ENCODE assay signal across 1 cellular context in genomic region chr12:19129486-19130223, GRCh38.
TF ChIP-seq lines count a peak whose summit lies in the region.

A gene with protein sequence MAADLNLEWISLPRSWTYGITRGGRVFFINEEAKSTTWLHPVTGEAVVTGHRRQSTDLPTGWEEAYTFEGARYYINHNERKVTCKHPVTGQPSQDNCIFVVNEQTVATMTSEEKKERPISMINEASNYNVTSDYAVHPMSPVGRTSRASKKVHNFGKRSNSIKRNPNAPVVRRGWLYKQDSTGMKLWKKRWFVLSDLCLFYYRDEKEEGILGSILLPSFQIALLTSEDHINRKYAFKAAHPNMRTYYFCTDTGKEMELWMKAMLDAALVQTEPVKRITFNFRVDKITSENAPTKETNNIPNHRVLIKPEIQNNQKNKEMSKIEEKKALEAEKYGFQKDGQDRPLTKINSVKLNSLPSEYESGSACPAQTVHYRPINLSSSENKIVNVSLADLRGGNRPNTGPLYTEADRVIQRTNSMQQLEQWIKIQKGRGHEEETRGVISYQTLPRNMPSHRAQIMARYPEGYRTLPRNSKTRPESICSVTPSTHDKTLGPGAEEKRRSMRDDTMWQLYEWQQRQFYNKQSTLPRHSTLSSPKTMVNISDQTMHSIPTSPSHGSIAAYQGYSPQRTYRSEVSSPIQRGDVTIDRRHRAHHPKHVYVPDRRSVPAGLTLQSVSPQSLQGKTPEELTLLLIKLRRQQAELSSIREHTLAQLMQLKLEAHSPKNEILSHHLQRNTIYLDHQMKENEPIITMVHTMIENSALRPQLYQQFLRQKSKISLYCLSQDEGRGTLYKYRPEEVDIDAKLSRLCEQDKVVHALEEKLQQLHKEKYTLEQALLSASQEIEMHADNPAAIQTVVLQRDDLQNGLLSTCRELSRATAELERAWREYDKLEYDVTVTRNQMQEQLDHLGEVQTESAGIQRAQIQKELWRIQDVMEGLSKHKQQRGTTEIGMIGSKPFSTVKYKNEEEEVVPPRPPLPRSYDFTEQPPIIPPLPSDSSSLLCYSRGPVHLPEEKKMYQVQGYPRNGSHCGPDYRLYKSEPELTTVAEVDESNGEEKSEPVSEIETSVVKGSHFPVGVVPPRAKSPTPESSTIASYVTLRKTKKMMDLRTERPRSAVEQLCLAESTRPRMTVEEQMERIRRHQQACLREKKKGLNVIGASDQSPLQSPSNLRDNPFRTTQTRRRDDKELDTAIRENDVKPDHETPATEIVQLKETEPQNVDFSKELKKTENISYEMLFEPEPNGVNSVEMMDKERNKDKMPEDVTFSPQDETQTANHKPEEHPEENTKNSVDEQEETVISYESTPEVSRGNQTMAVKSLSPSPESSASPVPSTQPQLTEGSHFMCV (plus strand): TSS chr12:19129733. CDS start chr12:19129800, 67 bp downstream.

TF ChIP-seq in HepG2, 621 proteins besides CTCF, POLR2A, EP300 and RAD21 (continued from another document and continues in another):
- TF ChIP-seq, protein P1, sequence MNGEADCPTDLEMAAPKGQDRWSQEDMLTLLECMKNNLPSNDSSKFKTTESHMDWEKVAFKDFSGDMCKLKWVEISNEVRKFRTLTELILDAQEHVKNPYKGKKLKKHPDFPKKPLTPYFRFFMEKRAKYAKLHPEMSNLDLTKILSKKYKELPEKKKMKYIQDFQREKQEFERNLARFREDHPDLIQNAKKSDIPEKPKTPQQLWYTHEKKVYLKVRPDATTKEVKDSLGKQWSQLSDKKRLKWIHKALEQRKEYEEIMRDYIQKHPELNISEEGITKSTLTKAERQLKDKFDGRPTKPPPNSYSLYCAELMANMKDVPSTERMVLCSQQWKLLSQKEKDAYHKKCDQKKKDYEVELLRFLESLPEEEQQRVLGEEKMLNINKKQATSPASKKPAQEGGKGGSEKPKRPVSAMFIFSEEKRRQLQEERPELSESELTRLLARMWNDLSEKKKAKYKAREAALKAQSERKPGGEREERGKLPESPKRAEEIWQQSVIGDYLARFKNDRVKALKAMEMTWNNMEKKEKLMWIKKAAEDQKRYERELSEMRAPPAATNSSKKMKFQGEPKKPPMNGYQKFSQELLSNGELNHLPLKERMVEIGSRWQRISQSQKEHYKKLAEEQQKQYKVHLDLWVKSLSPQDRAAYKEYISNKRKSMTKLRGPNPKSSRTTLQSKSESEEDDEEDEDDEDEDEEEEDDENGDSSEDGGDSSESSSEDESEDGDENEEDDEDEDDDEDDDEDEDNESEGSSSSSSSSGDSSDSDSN (CRISPR knock-in tag; IDR thresholded peaks at IDR 0.05) = peak; percentile 87
- TF ChIP-seq SUZ12 (IDR thresholded peaks at IDR 0.05; ENCODE audit: low read depth, low read length) = no peak
- TF ChIP-seq ATF6 (CRISPR knock-in tag; conservative IDR thresholded peaks at IDR 0.05) = no peak
- no peak for TF ChIP-seq EEA1 (CRISPR knock-in tag; IDR thresholded peaks at IDR 0.05; ENCODE audit: borderline replicate concordance)
- TF ChIP-seq HHEX (CRISPR knock-in tag; IDR thresholded peaks at IDR 0.05) = no peak
- TF ChIP-seq SP5 (CRISPR knock-in tag; IDR thresholded peaks at IDR 0.05; ENCODE audit: borderline replicate concordance, low read depth) = no peak
- TF ChIP-seq SMAD1 (CRISPR knock-in tag; IDR thresholded peaks at IDR 0.05; ENCODE audit: borderline replicate concordance, low read depth) = no peak
- no peak for TF ChIP-seq ZKSCAN8 (CRISPR knock-in tag; IDR thresholded peaks at IDR 0.05; ENCODE audit: borderline replicate concordance)
- TF ChIP-seq NONO (IDR thresholded peaks at IDR 0.05) = no peak
- no peak for TF ChIP-seq NONO (CRISPR knock-in tag; conservative IDR thresholded peaks at IDR 0.05)
- TF ChIP-seq XBP1 (CRISPR knock-in tag; IDR thresholded peaks at IDR 0.05) = no peak
- TF ChIP-seq RBM39 (IDR thresholded peaks at IDR 0.05; ENCODE audit: low read depth, low read length, poor library complexity, severe bottlenecking) = no peak
- peak; percentile 58 for TF ChIP-seq PHF8 (CRISPR knock-in tag; IDR thresholded peaks at IDR 0.05)
- no peak for TF ChIP-seq ZNF18 (CRISPR knock-in tag; IDR thresholded peaks at IDR 0.05; ENCODE audit: insufficient replicate concordance)
- TF ChIP-seq HMGA1 (CRISPR knock-in tag; conservative IDR thresholded peaks at IDR 0.05) = no peak
- TF ChIP-seq, protein P2, sequence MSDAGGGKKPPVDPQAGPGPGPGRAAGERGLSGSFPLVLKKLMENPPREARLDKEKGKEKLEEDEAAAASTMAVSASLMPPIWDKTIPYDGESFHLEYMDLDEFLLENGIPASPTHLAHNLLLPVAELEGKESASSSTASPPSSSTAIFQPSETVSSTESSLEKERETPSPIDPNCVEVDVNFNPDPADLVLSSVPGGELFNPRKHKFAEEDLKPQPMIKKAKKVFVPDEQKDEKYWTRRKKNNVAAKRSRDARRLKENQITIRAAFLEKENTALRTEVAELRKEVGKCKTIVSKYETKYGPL (CRISPR knock-in tag; IDR thresholded peaks at IDR 0.05) = no peak
- no peak for TF ChIP-seq ARNT (IDR thresholded peaks at IDR 0.05)
- TF ChIP-seq ZNF44 (CRISPR knock-in tag; IDR thresholded peaks at IDR 0.05) = no peak
- no peak for TF ChIP-seq ZKSCAN1 (IDR thresholded peaks at IDR 0.05; ENCODE audit: low read length)
- TF ChIP-seq PITX1 (CRISPR knock-in tag; IDR thresholded peaks at IDR 0.05) = no peak
- TF ChIP-seq YEATS4 (CRISPR knock-in tag; IDR thresholded peaks at IDR 0.05; ENCODE audit: borderline replicate concordance) = no peak
- no peak; the same call in 1 of the 2 replicates for TF ChIP-seq POLR2AphosphoS5 (IDR thresholded peaks at IDR 0.05; ENCODE audit: low read depth, low read length)
- TF ChIP-seq NCOA1 (CRISPR knock-in tag; IDR thresholded peaks at IDR 0.05) = no peak
- no peak for TF ChIP-seq CENPBD1 (CRISPR knock-in tag; IDR thresholded peaks at IDR 0.05; ENCODE audit: borderline replicate concordance, low read depth)
- no peak for TF ChIP-seq SRY (CRISPR knock-in tag; IDR thresholded peaks at IDR 0.05)
- no peak for TF ChIP-seq NKX3-1 (CRISPR knock-in tag; IDR thresholded peaks at IDR 0.05)
- no peak for TF ChIP-seq SIX4 (CRISPR knock-in tag; IDR thresholded peaks at IDR 0.05)
- TF ChIP-seq ZMYM4 (CRISPR knock-in tag; IDR thresholded peaks at IDR 0.05) = no peak
- no peak for TF ChIP-seq ZNF260 (CRISPR knock-in tag; IDR thresholded peaks at IDR 0.05; ENCODE audit: borderline replicate concordance, low read depth)
- TF ChIP-seq TGIF2 (CRISPR knock-in tag; IDR thresholded peaks at IDR 0.05) = no peak
- TF ChIP-seq MBNL3 (CRISPR knock-in tag; conservative IDR thresholded peaks at IDR 0.05) = no peak
- TF ChIP-seq ZNF556 (CRISPR knock-in tag; IDR thresholded peaks at IDR 0.05; ENCODE audit: borderline replicate concordance) = no peak
- TF ChIP-seq THRA (CRISPR knock-in tag; IDR thresholded peaks at IDR 0.05; ENCODE audit: borderline replicate concordance) = no peak
- TF ChIP-seq TAF1 (CRISPR knock-in tag; IDR thresholded peaks at IDR 0.05) = peak; percentile 45
- no peak for TF ChIP-seq ZFP82 (CRISPR knock-in tag; IDR thresholded peaks at IDR 0.05; ENCODE audit: borderline replicate concordance)
- peak; percentile 30; the same call in 1 of the 2 replicates for TF ChIP-seq ZNF768 (CRISPR knock-in tag; IDR thresholded peaks at IDR 0.05)
- no peak for TF ChIP-seq ZNF24 (IDR thresholded peaks at IDR 0.05)
- no peak for TF ChIP-seq MLLT10 (CRISPR knock-in tag; IDR thresholded peaks at IDR 0.05)
- no peak for TF ChIP-seq IKZF1 (IDR thresholded peaks at IDR 0.05)
- TF ChIP-seq MED1 (CRISPR knock-in tag; IDR thresholded peaks at IDR 0.05) = 0 out of 2 replicates have a peak, but pooled peaks have one; percentile 2
- no peak for TF ChIP-seq REL (CRISPR knock-in tag; conservative IDR thresholded peaks at IDR 0.05)
- TF ChIP-seq, protein P3, sequence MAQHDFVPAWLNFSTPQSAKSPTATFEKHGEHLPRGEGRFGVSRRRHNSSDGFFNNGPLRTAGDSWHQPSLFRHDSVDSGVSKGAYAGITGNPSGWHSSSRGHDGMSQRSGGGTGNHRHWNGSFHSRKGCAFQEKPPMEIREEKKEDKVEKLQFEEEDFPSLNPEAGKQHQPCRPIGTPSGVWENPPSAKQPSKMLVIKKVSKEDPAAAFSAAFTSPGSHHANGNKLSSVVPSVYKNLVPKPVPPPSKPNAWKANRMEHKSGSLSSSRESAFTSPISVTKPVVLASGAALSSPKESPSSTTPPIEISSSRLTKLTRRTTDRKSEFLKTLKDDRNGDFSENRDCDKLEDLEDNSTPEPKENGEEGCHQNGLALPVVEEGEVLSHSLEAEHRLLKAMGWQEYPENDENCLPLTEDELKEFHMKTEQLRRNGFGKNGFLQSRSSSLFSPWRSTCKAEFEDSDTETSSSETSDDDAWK (CRISPR knock-in tag; IDR thresholded peaks at IDR 0.05) = no peak
- TF ChIP-seq ZFY (CRISPR knock-in tag; IDR thresholded peaks at IDR 0.05) = peak; percentile 44
- TF ChIP-seq ZNF790 (CRISPR knock-in tag; IDR thresholded peaks at IDR 0.05; ENCODE audit: borderline replicate concordance) = no peak
- TF ChIP-seq ZNF33B (CRISPR knock-in tag; IDR thresholded peaks at IDR 0.05) = no peak
- TF ChIP-seq ZBTB42 (CRISPR knock-in tag; IDR thresholded peaks at IDR 0.05) = no peak
- TF ChIP-seq, protein P4, sequence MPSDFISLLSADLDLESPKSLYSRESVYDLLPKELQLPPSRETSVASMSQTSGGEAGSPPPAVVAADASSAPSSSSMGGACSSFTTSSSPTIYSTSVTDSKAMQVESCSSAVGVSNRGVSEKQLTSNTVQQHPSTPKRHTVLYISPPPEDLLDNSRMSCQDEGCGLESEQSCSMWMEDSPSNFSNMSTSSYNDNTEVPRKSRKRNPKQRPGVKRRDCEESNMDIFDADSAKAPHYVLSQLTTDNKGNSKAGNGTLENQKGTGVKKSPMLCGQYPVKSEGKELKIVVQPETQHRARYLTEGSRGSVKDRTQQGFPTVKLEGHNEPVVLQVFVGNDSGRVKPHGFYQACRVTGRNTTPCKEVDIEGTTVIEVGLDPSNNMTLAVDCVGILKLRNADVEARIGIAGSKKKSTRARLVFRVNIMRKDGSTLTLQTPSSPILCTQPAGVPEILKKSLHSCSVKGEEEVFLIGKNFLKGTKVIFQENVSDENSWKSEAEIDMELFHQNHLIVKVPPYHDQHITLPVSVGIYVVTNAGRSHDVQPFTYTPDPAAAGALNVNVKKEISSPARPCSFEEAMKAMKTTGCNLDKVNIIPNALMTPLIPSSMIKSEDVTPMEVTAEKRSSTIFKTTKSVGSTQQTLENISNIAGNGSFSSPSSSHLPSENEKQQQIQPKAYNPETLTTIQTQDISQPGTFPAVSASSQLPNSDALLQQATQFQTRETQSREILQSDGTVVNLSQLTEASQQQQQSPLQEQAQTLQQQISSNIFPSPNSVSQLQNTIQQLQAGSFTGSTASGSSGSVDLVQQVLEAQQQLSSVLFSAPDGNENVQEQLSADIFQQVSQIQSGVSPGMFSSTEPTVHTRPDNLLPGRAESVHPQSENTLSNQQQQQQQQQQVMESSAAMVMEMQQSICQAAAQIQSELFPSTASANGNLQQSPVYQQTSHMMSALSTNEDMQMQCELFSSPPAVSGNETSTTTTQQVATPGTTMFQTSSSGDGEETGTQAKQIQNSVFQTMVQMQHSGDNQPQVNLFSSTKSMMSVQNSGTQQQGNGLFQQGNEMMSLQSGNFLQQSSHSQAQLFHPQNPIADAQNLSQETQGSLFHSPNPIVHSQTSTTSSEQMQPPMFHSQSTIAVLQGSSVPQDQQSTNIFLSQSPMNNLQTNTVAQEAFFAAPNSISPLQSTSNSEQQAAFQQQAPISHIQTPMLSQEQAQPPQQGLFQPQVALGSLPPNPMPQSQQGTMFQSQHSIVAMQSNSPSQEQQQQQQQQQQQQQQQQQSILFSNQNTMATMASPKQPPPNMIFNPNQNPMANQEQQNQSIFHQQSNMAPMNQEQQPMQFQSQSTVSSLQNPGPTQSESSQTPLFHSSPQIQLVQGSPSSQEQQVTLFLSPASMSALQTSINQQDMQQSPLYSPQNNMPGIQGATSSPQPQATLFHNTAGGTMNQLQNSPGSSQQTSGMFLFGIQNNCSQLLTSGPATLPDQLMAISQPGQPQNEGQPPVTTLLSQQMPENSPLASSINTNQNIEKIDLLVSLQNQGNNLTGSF (CRISPR knock-in tag; IDR thresholded peaks at IDR 0.05) = no peak
- TF ChIP-seq CAMTA2 (CRISPR knock-in tag; IDR thresholded peaks at IDR 0.05; ENCODE audit: borderline replicate concordance) = no peak
- no peak for TF ChIP-seq ZNF232 (CRISPR knock-in tag; IDR thresholded peaks at IDR 0.05; ENCODE audit: borderline replicate concordance)
- TF ChIP-seq ZNF644 (CRISPR knock-in tag; IDR thresholded peaks at IDR 0.05; ENCODE audit: low read depth) = no peak
